Comparison of ENCODE assay signal across 9 cellular contexts in the genomic region with DNA sequence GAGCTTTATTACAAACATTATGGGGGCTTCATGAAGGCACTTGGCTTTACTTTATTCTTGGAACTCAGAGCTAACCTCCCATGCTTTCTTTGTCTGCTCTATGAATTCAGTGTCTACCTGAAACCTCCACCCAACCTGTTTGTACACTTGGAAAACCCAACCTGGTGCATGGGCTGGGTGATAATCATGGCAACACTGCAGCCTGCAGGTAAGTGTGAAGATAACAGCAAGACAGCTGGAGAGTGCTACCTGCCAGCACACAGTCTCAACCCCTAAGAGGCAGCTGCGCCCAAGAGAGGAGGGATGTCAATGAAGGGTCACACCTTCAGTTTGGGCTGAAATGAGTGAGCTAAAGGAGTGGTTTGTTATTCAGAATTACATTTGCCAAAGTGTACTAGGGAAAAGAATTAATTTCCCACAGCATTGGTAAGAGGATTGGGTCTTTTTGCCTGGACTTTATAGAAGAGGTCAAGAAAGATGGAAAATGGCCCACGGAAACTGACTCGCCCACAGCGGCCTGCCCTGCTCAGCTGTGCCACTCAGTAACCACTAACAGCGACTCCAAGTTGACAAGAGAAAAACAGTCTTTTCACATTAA. TPM values are rescaled to one million over a fixed set of nuclear protein-coding genes. Genes with fewer than 3 reads are reported as not detected.
DNase-seq lines count a peak whose midpoint lies in the region; ATAC-seq and TF ChIP-seq lines count a peak whose summit lies in the region.
"Had no signal": no experiment of that assay in that cellular context is flagged by ENCODE, and none has a peak within 500 bp of the region (broad histone marks: within the 10 kb centered on the region; RNA-seq: fewer than 3 reads in every experiment).

No MANE protein-coding gene starts in this region.

- H3K36me3 ChIP-seq in duodenal mucosa (ENCODE audit: control insufficient read depth in 1 of 2, insufficient read depth in 2 of 2, low read length in 2 of 2) (no peaks in the 10 kb centered on the region), neural cell (ENCODE audit: insufficient read depth, low read length) (no peaks in the 10 kb centered on the region), ascending aorta (no peaks in the 10 kb centered on the region)

- no peaks in the 10 kb centered on the region for H3K9me3 Mint-ChIP-seq in activated CD4-positive, alpha-beta T cell treated with anti-CD3 and anti-CD28 coated beads, Interleukin-2, amount 10 ng/mL, durations not matched to agents 7 days and 5 days
- H3K9me3 Mint-ChIP-seq: activated CD4-positive, alpha-beta memory T cell treated with anti-CD3 and anti-CD28 coated beads for 36 hours had no signal

- POLR2A ChIA-PET in activated CD4-positive, alpha-beta T cell treated with anti-CD3 and anti-CD28 coated beads, Interleukin-2, amount 10 ng/mL, durations not matched to agents 7 days and 5 days (lab: Charles Lee), result no interaction called here

- in situ Hi-C loops in G401 (cut with HindIII; ENCODE audit: low sequenced_read_pairs), result no loop called here

- no peaks in the 10 kb centered on the region for H3K4me1 Mint-ChIP-seq in activated CD4-positive, alpha-beta T cell treated with anti-CD3 and anti-CD28 coated beads, Interleukin-2, amount 10 ng/mL, durations not matched to agents 7 days and 5 days

- H3K36me3 Mint-ChIP-seq in activated CD4-positive, alpha-beta T cell treated with anti-CD3 and anti-CD28 coated beads, Interleukin-2, amount 10 ng/mL, durations not matched to agents 7 days and 5 days (ENCODE audit: low read depth), result no peaks in the 10 kb centered on the region
- H3K36me3 Mint-ChIP-seq: activated CD4-positive, alpha-beta memory T cell treated with anti-CD3 and anti-CD28 coated beads for 36 hours had no signal

- intact Hi-C loops in ascending aorta (cut with DNase I), result no loop called here

- no peak overlapping the region for H3K27ac Mint-ChIP-seq in activated CD4-positive, alpha-beta T cell treated with anti-CD3 and anti-CD28 coated beads, Interleukin-2, amount 10 ng/mL, durations not matched to agents 7 days and 5 days
- H3K27ac Mint-ChIP-seq: activated CD4-positive, alpha-beta memory T cell treated with anti-CD3 and anti-CD28 coated beads for 36 hours had no signal

- H3K4me1 ChIP-seq in duodenal mucosa (ENCODE audit: control insufficient read depth in 1 of 2, insufficient read depth in 2 of 2, low read length in 2 of 2), result peaks cover 13 to 29% of the 10 kb centered on the region in 2 donors
- no peaks in the 10 kb centered on the region for H3K4me1 ChIP-seq in ascending aorta

- DNase-seq in G401 (ENCODE audit: low spot score) (peak; percentile 30), NB4 (ENCODE audit: low read depth) (peak; percentile 47), activated gamma-delta T cell treated with Interleukin-2 at 50 U/mL for 16 hours (no peak), ascending aorta (ENCODE audit: low spot score in 2 of 2) (no peak)
- no peak for DNase-seq in activated CD4-positive, alpha-beta T cell treated with anti-CD3 and anti-CD28 coated beads, Interleukin-2, amount 10 ng/mL, durations not matched to agents 7 days and 5 days
- DNase-seq: activated CD4-positive, alpha-beta memory T cell treated with anti-CD3 and anti-CD28 coated beads for 36 hours had no signal

- H3K79me2 ChIP-seq in neural cell (replicated peaks; ENCODE audit: insufficient read depth, low read length), result no peaks in the 10 kb centered on the region

- H3K9me2 ChIP-seq in neural cell (ENCODE audit: insufficient read depth, low read length), result no peaks in the 10 kb centered on the region

- H3K4me3 ChIP-seq in NB4 (ENCODE audit: low read depth, low read length) (no peak overlapping the region), duodenal mucosa (ENCODE audit: low read depth in 1 of 2, low read length in 2 of 2) (no peak overlapping the region), neural cell (ENCODE audit: low read length) (no peak overlapping the region), ascending aorta (no peak overlapping the region)

- peak overlapping the region; percentile 24 for H3K27ac ChIP-seq in duodenal mucosa (ENCODE audit: low read depth, low read length)
- H3K27ac ChIP-seq in neural cell (ENCODE audit: low read length), result no peak overlapping the region
- no peak overlapping the region for H3K27ac ChIP-seq in ascending aorta

- H3F3A ChIP-seq in neural cell (ENCODE audit: insufficient read depth, low read length, poor library complexity, severe bottlenecking), result no peaks in the 10 kb centered on the region

- CTCF ChIA-PET in activated CD4-positive, alpha-beta T cell treated with anti-CD3 and anti-CD28 coated beads, Interleukin-2, amount 10 ng/mL, durations not matched to agents 7 days and 5 days (lab: Charles Lee), result no interaction called here

- no peak overlapping the region for H3K9ac ChIP-seq in duodenal mucosa (ENCODE audit: low read depth in 1 of 2, low read length in 2 of 2)
- no peak overlapping the region for H3K9ac ChIP-seq in neural cell (ENCODE audit: low read length)

- no peak for TF ChIP-seq POLR2A in NB4 (IDR thresholded peaks at IDR 0.05; ENCODE audit: extremely low read depth, insufficient read length)

- H3K27me3 ChIP-seq in duodenal mucosa (ENCODE audit: control insufficient read depth in 1 of 2, insufficient read depth in 2 of 2, low read length in 2 of 2), result peaks cover 0 to 7% of the 10 kb centered on the region in 2 donors
- H3K27me3 ChIP-seq in neural cell (ENCODE audit: insufficient read depth, low read depth, low read length), result no peaks in the 10 kb centered on the region
- no peaks in the 10 kb centered on the region for H3K27me3 ChIP-seq in ascending aorta

- TF ChIP-seq EP300 in neural cell (conservative IDR thresholded peaks at IDR 0.05; ENCODE audit: poor library complexity, severe bottlenecking), result no peak

- no peak overlapping the region for H3K4me2 ChIP-seq in neural cell (ENCODE audit: low read length)

- H3K9me3 ChIP-seq in duodenal mucosa (ENCODE audit: control insufficient read depth in 1 of 2, low read length in 2 of 2), result no peaks in the 10 kb centered on the region
- H3K9me3 ChIP-seq in neural cell (ENCODE audit: low read length), result no peaks in the 10 kb centered on the region
- no peaks in the 10 kb centered on the region for H3K9me3 ChIP-seq in ascending aorta

- peak; percentile 61 for TF ChIP-seq RAD21 in neural cell (conservative IDR thresholded peaks at IDR 0.05)

- peaks cover 37% of the 10 kb centered on the region for H3K27me3 Mint-ChIP-seq in activated CD4-positive, alpha-beta T cell treated with anti-CD3 and anti-CD28 coated beads, Interleukin-2, amount 10 ng/mL, durations not matched to agents 7 days and 5 days

- H2AFZ ChIP-seq in neural cell (ENCODE audit: low read depth, low read length), result no peak overlapping the region

- TF ChIP-seq CTCF in NB4 (IDR thresholded peaks at IDR 0.05; ENCODE audit: low read depth, low read length) (peak; percentile 20), neural cell (IDR thresholded peaks at IDR 0.05; ENCODE audit: poor library complexity, severe bottlenecking) (peak; percentile 46), ascending aorta (IDR thresholded peaks at IDR 0.05) (no peak)

- ATAC-seq in HG03354 (IDR thresholded peaks at IDR 0.05; ENCODE audit: poor library complexity, severe bottlenecking, unreplicated experiment), result no peak

- no peak overlapping the region for H3K4me3 Mint-ChIP-seq in activated CD4-positive, alpha-beta T cell treated with anti-CD3 and anti-CD28 coated beads, Interleukin-2, amount 10 ng/mL, durations not matched to agents 7 days and 5 days
- H3K4me3 Mint-ChIP-seq: activated CD4-positive, alpha-beta memory T cell treated with anti-CD3 and anti-CD28 coated beads for 36 hours had no signal

- no peaks in the 10 kb centered on the region for H4K20me1 ChIP-seq in neural cell (ENCODE audit: insufficient read depth)

TF ChIP-seq in neural cell, 6 proteins besides CTCF, POLR2A, EP300 and RAD21:
- peak; percentile 55 for TF ChIP-seq SMC3 (conservative IDR thresholded peaks at IDR 0.05; ENCODE audit: poor library complexity)
- TF ChIP-seq TAF1 (IDR thresholded peaks at IDR 0.05; ENCODE audit: low read depth), result no peak
- no peak for TF ChIP-seq POLR2AphosphoS5 (IDR thresholded peaks at IDR 0.05)
- TF ChIP-seq EZH2 (IDR thresholded peaks at IDR 0.05; ENCODE audit: borderline replicate concordance, insufficient read depth, low read length, poor library complexity, severe bottlenecking), result no peak
- no peak for TF ChIP-seq MXI1 (conservative IDR thresholded peaks at IDR 0.05; ENCODE audit: poor library complexity, severe bottlenecking)
- no peak for TF ChIP-seq REST (IDR thresholded peaks at IDR 0.05; ENCODE audit: borderline replicate concordance)

RNA-seq across cellular contexts. Expression of gene FOXQ1, which starts 24.4 kb away (rescaled TPM):
- total RNA-seq in G401 (2014; rRNA removed; shearing (Covaris generic)), result not detected in 2 replicates
- polyA plus RNA-seq in neural cell, result not detected in 2 replicates
- not detected in 2 replicates for polyA minus RNA-seq in neural cell
- total RNA-seq in activated CD4-positive, alpha-beta T cell treated with anti-CD3 and anti-CD28 coated beads, Interleukin-2, amount 10 ng/mL, durations not matched to agents 7 days and 5 days, result not detected
- 0.21 TPM for total RNA-seq in ascending aorta
- total RNA-seq: activated CD4-positive, alpha-beta memory T cell treated with anti-CD3 and anti-CD28 coated beads for 36 hours had no signal

RNA-seq across cellular contexts. Expression of gene FOXF2, which starts 53.0 kb away (rescaled TPM):
- 0.68 TPM in 1 of 2 replicates, not detected in the other for total RNA-seq in G401 (2014; rRNA removed; shearing (Covaris generic))
- polyA plus RNA-seq in neural cell, result not detected in 2 replicates
- not detected in 2 replicates for polyA minus RNA-seq in neural cell
- total RNA-seq in activated CD4-positive, alpha-beta T cell treated with anti-CD3 and anti-CD28 coated beads, Interleukin-2, amount 10 ng/mL, durations not matched to agents 7 days and 5 days, result not detected
- total RNA-seq in ascending aorta, result 5.2 TPM
- total RNA-seq: activated CD4-positive, alpha-beta memory T cell treated with anti-CD3 and anti-CD28 coated beads for 36 hours had no signal

Comparison
In these comparisons a context has a peak if more than half of its experiments do, and no peak if none do; other contexts are left out.
1. DNase-seq: peak in G401 (single experiment) and NB4 (single experiment); none in activated gamma-delta T cell treated with Interleukin-2 at 50 U/mL for 16 hours (single experiment), activated CD4-positive, alpha-beta T cell treated with anti-CD3 and anti-CD28 coated beads, Interleukin-2, amount 10 ng/mL, durations not matched to agents 7 days and 5 days (single experiment) and ascending aorta (0 of 2).
2. CTCF ChIP-seq: peak in NB4 (single experiment) and neural cell (single experiment); none in ascending aorta (0 of 3).